19 cellular contexts compared by ENCODE assay signal in genomic region chr2:128765822-128766221, GRCh38.
"Had no signal": no experiment of that assay in that cellular context is flagged by ENCODE, and none has a peak within 500 bp of the region (broad histone marks: within the 10 kb centered on the region; RNA-seq: fewer than 3 reads in every experiment).

No MANE protein-coding gene starts in this region.

- H3K27ac ChIP-seq: lower lobe of right lung, psoas muscle, stomach, thoracic aorta, VCaP had no signal

- H3K36me3 Mint-ChIP-seq: T-cell had no signal

- H3K4me3 Mint-ChIP-seq: activated CD4-positive, alpha-beta T cell treated with anti-CD3 and anti-CD28 coated beads for 36 hours; activated CD8-positive, alpha-beta T cell treated with anti-CD3 and anti-CD28 coated beads for 36 hours; activated naive CD4-positive, alpha-beta T cell treated with anti-CD3 and anti-CD28 coated beads for 36 hours; activated T-cell treated with anti-CD3 and anti-CD28 coated beads, Interleukin-2, amount 50 U/mL, for 72 hours; endodermal cell; naive thymus-derived CD8-positive, alpha-beta T cell; T-cell had no signal

- H3K27ac Mint-ChIP-seq: activated CD4-positive, alpha-beta T cell treated with anti-CD3 and anti-CD28 coated beads for 36 hours; activated CD8-positive, alpha-beta T cell treated with anti-CD3 and anti-CD28 coated beads for 36 hours; activated naive CD4-positive, alpha-beta T cell treated with anti-CD3 and anti-CD28 coated beads for 36 hours; activated T-cell treated with anti-CD3 and anti-CD28 coated beads, Interleukin-2, amount 50 U/mL, for 72 hours; endodermal cell; naive thymus-derived CD8-positive, alpha-beta T cell; T-cell had no signal

- ATAC-seq: activated CD4-positive, alpha-beta T cell treated with anti-CD3 and anti-CD28 coated beads for 36 hours; activated CD8-positive, alpha-beta T cell treated with anti-CD3 and anti-CD28 coated beads for 36 hours; activated T-cell treated with anti-CD3 and anti-CD28 coated beads, Interleukin-2, amount 50 U/mL, for 72 hours; lower lobe of right lung; naive thymus-derived CD8-positive, alpha-beta T cell; psoas muscle; T-cell had no signal

- H3K4me1 Mint-ChIP-seq: activated CD4-positive, alpha-beta T cell treated with anti-CD3 and anti-CD28 coated beads for 36 hours; endodermal cell; T-cell had no signal

- H3K27me3 ChIP-seq: stomach had no signal

- H3K4me3 ChIP-seq: lower lobe of right lung, psoas muscle, stomach, thoracic aorta had no signal

- H3K36me3 ChIP-seq: lower lobe of right lung, stomach, thoracic aorta had no signal

- DNase-seq: activated CD4-positive, alpha-beta T cell treated with anti-CD3 and anti-CD28 coated beads for 36 hours; activated CD8-positive, alpha-beta memory T cell treated with anti-CD3 and anti-CD28 coated beads, Interleukin-2, amount 50 U/mL, for 4 hours; activated CD8-positive, alpha-beta T cell treated with anti-CD3 and anti-CD28 coated beads for 36 hours; activated naive CD4-positive, alpha-beta T cell treated with anti-CD3 and anti-CD28 coated beads for 36 hours; activated T-cell treated with anti-CD3 and anti-CD28 coated beads, Interleukin-2, amount 50 U/mL, for 72 hours; central memory CD4-positive, alpha-beta T cell; endodermal cell; erythroblast; hypothalamus; kidney glomerular epithelial cell; lower lobe of right lung; naive thymus-derived CD8-positive, alpha-beta T cell; psoas muscle; stimulated activated CD4-positive, alpha-beta T cell treated with anti-CD3 and anti-CD28 coated beads, Interleukin-15, amount 100 ng/mL, for 24 hours; stomach; T-cell; T1000 had no signal

- H3K4me1 ChIP-seq: lower lobe of right lung, psoas muscle, stomach had no signal
